Comparison of ENCODE assay signal across 7 cellular contexts in genomic region chr4:13907255-13907751, GRCh38.
DNase-seq lines count a peak whose midpoint lies in the region; ATAC-seq, FAIRE-seq and TF ChIP-seq lines count a peak whose summit lies in the region.

No MANE protein-coding gene starts in this region.

- H3K9me3 ChIP-seq in small intestine (ENCODE audit: control insufficient read depth, low read depth) (no peaks in the 10 kb centered on the region), stomach (no peaks in the 10 kb centered on the region)

- ATAC-seq in GM21576 (IDR thresholded peaks at IDR 0.05; ENCODE audit: unreplicated experiment) (no peak), GM21619 (IDR thresholded peaks at IDR 0.05; ENCODE audit: unreplicated experiment) (no peak)

- DNase-seq in H4 (ENCODE audit: low spot score): peak; percentile 91
- peak; percentile 93 to 98 for DNase-seq in SW 1271 (lab: John Stamatoyannopoulos, UW)
- DNase-seq in fibroblast of villous mesenchyme (ENCODE audit: low read depth): peak; percentile 93
- DNase-seq in small intestine: peak; percentile 89
- DNase-seq in stomach: no peak

- H3K4me1 ChIP-seq in small intestine (ENCODE audit: control insufficient read depth in 2 of 2, insufficient read depth in 1 of 2, low read depth in 1 of 2, low read length in 1 of 2) (no peaks in the 10 kb centered on the region), stomach (no peaks in the 10 kb centered on the region)

- H3K4me3 ChIP-seq in fibroblast of villous mesenchyme (ENCODE audit: low read depth, low read length) (no peak overlapping the region), small intestine (ENCODE audit: low read depth in 1 of 2, low read length in 2 of 2) (no peak overlapping the region), stomach (no peak overlapping the region)

- no peak for TF ChIP-seq POLR2A in stomach (IDR thresholded peaks at IDR 0.05)

- TF ChIP-seq EP300 in stomach (IDR thresholded peaks at IDR 0.05): no peak

- peak; percentile 39 for TF ChIP-seq CTCF in fibroblast of villous mesenchyme (IDR thresholded peaks at IDR 0.05; ENCODE audit: insufficient read depth, low read depth, low read length)
- TF ChIP-seq CTCF in stomach (IDR thresholded peaks at IDR 0.05): no peak

- WGBS in small intestine, 3 donors: 72 to 96% (median 94%) methylated on average over 1 of the region's 1 CpG
- WGBS in stomach, 5 donors: 40 to 82% (median 71%) methylated on average over 1 of the region's 1 CpG

- no peaks in the 10 kb centered on the region for H3K36me3 ChIP-seq in small intestine (ENCODE audit: control insufficient read depth in 2 of 2, insufficient read depth in 2 of 2, low read length in 2 of 2)
- H3K36me3 ChIP-seq in stomach: no peaks in the 10 kb centered on the region

- H3K27me3 ChIP-seq in small intestine (ENCODE audit: control insufficient read depth in 2 of 2, insufficient read depth in 2 of 2, low read length in 2 of 2) (no peaks in the 10 kb centered on the region), stomach (no peaks in the 10 kb centered on the region)

- intact Hi-C loops in stomach (cut with DNase I; ENCODE audit: low total_unique reads): no loop called here

- FAIRE-seq in small intestine (lab: Jason Lieb, UNC): no peak

- peak overlapping the region; percentile 17 to 79 for H3K27ac ChIP-seq in small intestine (ENCODE audit: low read depth in 1 of 2, low read length in 1 of 2)
- H3K27ac ChIP-seq in stomach: peak overlapping the region in 1 of 5 donors; percentile 55
